ENCODE assay signal across 8 cellular contexts in genomic region chr1:154404984-154405761, GRCh38. TPM values are rescaled to one million over a fixed set of nuclear protein-coding genes. Genes with fewer than 3 reads are reported as not detected.
DNase-seq lines count a peak whose midpoint lies in the region; ATAC-seq, FAIRE-seq and TF ChIP-seq lines count a peak whose summit lies in the region.

TSS of gene IL6R (plus strand) at chr1:154405343. CDS start at chr1:154405630, 287 bp downstream.

- H3K27me3 ChIP-seq in HUES64 (ENCODE audit: insufficient read depth, low read length), result peaks cover 53% of the 10 kb centered on the region
- no peaks in the 10 kb centered on the region for H3K27me3 ChIP-seq in right atrium auricular region

- no peaks in the 10 kb centered on the region for H3K9me3 Mint-ChIP-seq in T-cell

- peak; percentile 5 for FAIRE-seq in urothelium cell line (lab: Jason Lieb, UNC)

- H3K4me3 Mint-ChIP-seq in T-cell, result peak within 1 kb of the TSS; percentile 92 to 93 (median 92)

- peak; percentile 76 for DNase-seq in AG09319 (ENCODE audit: extremely low read depth, low read depth)
- DNase-seq in T-cell, result peak; percentile 52 to 80 (median 68)
- peak in 53 of 58 donors; percentile 16 to 90 (median 63) for DNase-seq in anterior cingulate cortex (lab: John Stamatoyannopoulos, UW)
- DNase-seq in right atrium auricular region (ENCODE audit: low spot score), result peak; percentile 98
- peak; percentile 81 for DNase-seq in pons (ENCODE audit: low spot score)
- DNase-seq in urothelium cell line (ENCODE audit: low spot score), result peak; percentile 77

- H3K27ac ChIP-seq in HUES64 (ENCODE audit: low read depth, low read length) (no peak within 1 kb of the TSS), right atrium auricular region (peak within 1 kb of the TSS; percentile 96 to 99)

- ATAC-seq in T-cell (replicated peaks in 1 of 4), result peak; percentile 60 to 69 (median 62)

- no peaks in the 10 kb centered on the region for H3K36me3 ChIP-seq in HUES64 (ENCODE audit: insufficient read depth, low read length)
- H3K36me3 ChIP-seq in right atrium auricular region, result no peaks in the 10 kb centered on the region

- POLR2A ChIA-PET in T-cell (lab: Charles Lee), result no interaction called here

- TF ChIP-seq CTCF in AG09319 (IDR thresholded peaks at IDR 0.05; ENCODE audit: low read depth, low read length) (peak; percentile 36), right atrium auricular region (IDR thresholded peaks at IDR 0.05) (peak; percentile 47 to 78)

- H3K9ac ChIP-seq in HUES64 (ENCODE audit: low read depth, low read length), result peak within 1 kb of the TSS; percentile 40

- peak within 1 kb of the TSS; percentile 98 to 99 for H3K27ac Mint-ChIP-seq in T-cell

- H3K36me3 Mint-ChIP-seq in T-cell, result no peaks in the 10 kb centered on the region

- H3K4me1 ChIP-seq in HUES64 (ENCODE audit: insufficient read depth, low read length) (peaks cover 16% of the 10 kb centered on the region), right atrium auricular region (peaks cover 0 to 43% of the 10 kb centered on the region in 2 donors)

- H3K9me3 ChIP-seq in HUES64 (ENCODE audit: insufficient read depth, low read depth, low read length) (no peaks in the 10 kb centered on the region), right atrium auricular region (no peaks in the 10 kb centered on the region)

- CTCF ChIA-PET in T-cell (lab: Charles Lee), result no interaction called here

- in situ Hi-C loops in GM18951 (cut with MboI; ENCODE audit: low sequenced_read_pairs, unreplicated experiment), result no loop called here

- TF ChIP-seq POLR2A in GM18951 (IDR thresholded peaks at IDR 0.05; ENCODE audit: extremely low read depth, insufficient read depth, insufficient read length), result peak; percentile 23

- H3K4me3 ChIP-seq in HUES64 (ENCODE audit: low read length) (peak within 1 kb of the TSS; percentile 59), right atrium auricular region (peak within 1 kb of the TSS; percentile 74 to 77)

- H3K27me3 Mint-ChIP-seq in T-cell, result no peaks in the 10 kb centered on the region

- WGBS in HUES64, result 2% methylated on average over 67 of the region's 67 CpGs

- H3K4me1 Mint-ChIP-seq in T-cell, result peaks cover 77 to 87% (median 79%) of the 10 kb centered on the region in 3 donors

RNA-seq across cellular contexts. Expression of gene IL6R, which starts in this region (rescaled TPM):
- 0.65 TPM for polyA plus RNA-seq in HUES64 (2013, experiment 1 of 2)
- 1.5 TPM for polyA plus RNA-seq in HUES64 (2013, experiment 2 of 2)
- total RNA-seq in T-cell (10 to 100 TPM; 76.0 to 87.9 (median 80.8) TPM), right atrium auricular region (10 to 100 TPM; 11.8 to 21.8 TPM)
